In the genomic region with DNA sequence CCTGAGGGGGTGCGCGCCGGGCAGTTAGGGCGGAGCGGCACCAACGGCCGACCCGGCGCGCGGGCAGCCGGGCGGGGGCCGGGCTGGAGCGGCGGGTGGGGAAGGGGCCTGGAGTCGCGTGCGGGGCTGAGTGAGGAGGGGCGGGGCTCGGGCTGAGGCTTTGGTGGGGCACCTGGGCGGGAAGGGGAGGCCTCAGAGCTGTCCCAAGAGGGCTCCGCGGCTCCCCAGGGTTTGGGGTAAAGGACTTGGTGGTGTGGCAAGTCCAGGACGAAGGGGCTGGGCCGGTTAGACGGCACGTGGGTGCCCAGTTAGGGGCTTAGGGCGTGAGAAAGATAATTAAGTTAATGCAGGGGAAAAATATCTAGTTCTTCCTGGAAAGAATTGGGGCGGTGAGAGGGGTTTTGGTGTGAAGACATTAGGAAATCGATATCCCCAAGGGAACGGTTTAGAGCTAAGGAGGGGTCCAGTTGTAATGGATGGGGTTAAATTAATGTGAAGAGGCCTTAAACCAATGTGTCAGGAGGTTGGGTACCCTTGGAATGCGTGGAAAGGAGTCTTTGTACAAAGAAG, we compare ENCODE assay signal across 8 cellular contexts. TPM values are rescaled to one million over a fixed set of nuclear protein-coding genes. Genes with fewer than 3 reads are reported as not detected.
DNase-seq lines count a peak whose midpoint lies in the region; ATAC-seq, FAIRE-seq and TF ChIP-seq lines count a peak whose summit lies in the region.

No MANE protein-coding gene starts in this region.

- no peak for ATAC-seq in GM18858 (IDR thresholded peaks at IDR 0.05; ENCODE audit: unreplicated experiment)

- TF ChIP-seq RAD21 in liver (IDR thresholded peaks at IDR 0.05), result no peak

- 1% methylated on average over 33 of the region's 33 CpGs for WGBS in liver

- H3K4me1 Mint-ChIP-seq in astrocyte (ENCODE audit: low read depth, unreplicated experiment), result peaks cover 25% of the 10 kb centered on the region

- H2AFZ ChIP-seq in Karpas-422 (ENCODE audit: low read length), result no peak overlapping the region
- no peak overlapping the region for H2AFZ ChIP-seq in astrocyte (ENCODE audit: low read depth, low read length)

- H3K27me3 ChIP-seq in AG04450 (ENCODE audit: control insufficient read depth, insufficient read depth, low read length) (no peaks in the 10 kb centered on the region), Karpas-422 (ENCODE audit: low read length) (no peaks in the 10 kb centered on the region), astrocyte (ENCODE audit: insufficient read depth, low read length) (no peaks in the 10 kb centered on the region), liver (ENCODE audit: control insufficient read depth in 4 of 4, insufficient read depth in 4 of 4, low read length in 3 of 4) (no peaks in the 10 kb centered on the region)

- no peak for FAIRE-seq in astrocyte (lab: Jason Lieb, UNC)

- H3K4me1 ChIP-seq in Karpas-422 (ENCODE audit: low read length), result peaks cover 22% of the 10 kb centered on the region
- H3K4me1 ChIP-seq in astrocyte (ENCODE audit: insufficient read depth, low read length), result peaks cover 21% of the 10 kb centered on the region
- peaks cover 6 to 21% (median 14%) of the 10 kb centered on the region in 4 donors for H3K4me1 ChIP-seq in liver (ENCODE audit: control insufficient read depth in 4 of 4, insufficient read depth in 4 of 4, low read length in 3 of 4)

- CTCF ChIA-PET in AG04450 (lab: Charles Lee), result interaction anchor here (0.7 kb wide), 1 partner anchor 57 kb away, joined by 3 read pairs; no protein-coding TSS in a partner anchor

- H3K4me3 Mint-ChIP-seq in astrocyte (ENCODE audit: unreplicated experiment), result peak overlapping the region; percentile 95

- H3K27ac ChIP-seq in AG04450 (ENCODE audit: low read depth, low read length) (peak overlapping the region; percentile 21), Karpas-422 (ENCODE audit: low read length) (peak overlapping the region; percentile 80), astrocyte (ENCODE audit: low read depth, low read length) (peak overlapping the region; percentile 62), liver (ENCODE audit: low read depth in 1 of 2, low read length in 2 of 2) (peak overlapping the region; percentile 43 to 85)

- peaks cover 12% of the 10 kb centered on the region for H3K36me3 Mint-ChIP-seq in astrocyte (ENCODE audit: low read depth, unreplicated experiment)

- in situ Hi-C loops in GM13976 (cut with MboI; ENCODE audit: low sequenced_read_pairs, unreplicated experiment), result no loop called here

- POLR2A ChIA-PET in AG04450 (lab: Yijun Ruan, JAX), result interaction anchor here (0.6 to 1.4 kb wide), 5 partner anchors 16 to 211 kb away, joined by 3 to 5 read pairs (median 3); a partner anchor contains a TSS

- DNase-seq in AG04450 (ENCODE audit: low read depth, low spot score) (no peak), Karpas-422 (peak; percentile 91), astrocyte (ENCODE audit: low read depth) (no peak), GM13976 (ENCODE audit: low spot score) (no peak), D341Med (ENCODE audit: low spot score) (no peak)
- peak; percentile 15 to 16 for DNase-seq in stimulated activated CD8-positive, alpha-beta memory T cell treated with anti-CD3 and anti-CD28 coated beads, Interleukin-4, amount 100 ng/mL, for 4 hours (ENCODE audit: low read depth in 2 of 2, low spot score in 1 of 2)

- H3K4me3 ChIP-seq in AG04450 (ENCODE audit: low read depth, low read length) (peak overlapping the region; percentile 88), Karpas-422 (ENCODE audit: low read length) (peak overlapping the region; percentile 83), astrocyte (ENCODE audit: insufficient read depth, low read depth, low read length) (peak overlapping the region; percentile 88), liver (ENCODE audit: low read depth in 1 of 3, low read length in 3 of 3) (peak overlapping the region; percentile 62 to 91 (median 86))

- H3K27ac Mint-ChIP-seq in astrocyte (ENCODE audit: unreplicated experiment), result peak overlapping the region; percentile 87

- H4K20me1 ChIP-seq in Karpas-422 (ENCODE audit: insufficient read depth, low read depth, low read length) (peaks cover 46% of the 10 kb centered on the region), astrocyte (ENCODE audit: insufficient read depth, low read length) (peaks cover 49% of the 10 kb centered on the region)

- H3K9me2 ChIP-seq in Karpas-422 (replicated peaks; ENCODE audit: insufficient read depth, low read length), result no peaks in the 10 kb centered on the region

- no peak for TF ChIP-seq CTCF in AG04450 (IDR thresholded peaks at IDR 0.05; ENCODE audit: low read depth, low read length)
- no peak for TF ChIP-seq CTCF in astrocyte (IDR thresholded peaks at IDR 0.05; ENCODE audit: insufficient read depth, low read depth, low read length)
- TF ChIP-seq CTCF in liver (IDR thresholded peaks at IDR 0.05; ENCODE audit: low read depth, low read length, missing input control), result no peak
- no peak for TF ChIP-seq CTCF in GM13976 (IDR thresholded peaks at IDR 0.05; ENCODE audit: borderline replicate concordance, control extremely low read depth, extremely low read depth, insufficient read depth, missing control alignments)

- H3K4me2 ChIP-seq in Karpas-422 (ENCODE audit: low read depth, low read length, poor library complexity, severe bottlenecking) (peak overlapping the region; percentile 90), astrocyte (ENCODE audit: low read length) (peak overlapping the region; percentile 97)

- H3K9ac ChIP-seq in Karpas-422 (ENCODE audit: low read length), result peak overlapping the region; percentile 96
- peak overlapping the region; percentile 88 for H3K9ac ChIP-seq in astrocyte (ENCODE audit: low read length)
- H3K9ac ChIP-seq in liver (ENCODE audit: low read depth in 1 of 2, low read length in 2 of 2), result peak overlapping the region; percentile 81 to 95

- H3K36me3 ChIP-seq in Karpas-422 (ENCODE audit: insufficient read depth, low read length) (peaks cover 9% of the 10 kb centered on the region; the same call in 1 of the 2 replicates), astrocyte (ENCODE audit: insufficient read depth, low read length) (peaks cover 17% of the 10 kb centered on the region), liver (ENCODE audit: control insufficient read depth in 4 of 4, insufficient read depth in 3 of 4, low read depth in 1 of 4, low read length in 3 of 4) (peaks cover 5 to 30% (median 25%) of the 10 kb centered on the region in 4 donors)

- H3K9me3 ChIP-seq in AG04450 (ENCODE audit: control insufficient read depth, insufficient read depth, low read length), result no peaks in the 10 kb centered on the region; the same call in 1 of the 2 replicates
- no peaks in the 10 kb centered on the region for H3K9me3 ChIP-seq in Karpas-422 (ENCODE audit: low read length)
- H3K9me3 ChIP-seq in astrocyte (ENCODE audit: insufficient read depth, low read depth, low read length), result no peaks in the 10 kb centered on the region
- no peaks in the 10 kb centered on the region for H3K9me3 ChIP-seq in liver (ENCODE audit: control insufficient read depth in 4 of 4, low read length in 3 of 4)

- peaks cover 3% of the 10 kb centered on the region for H3K9me3 Mint-ChIP-seq in astrocyte (ENCODE audit: unreplicated experiment)

- H3K79me2 ChIP-seq in Karpas-422 (ENCODE audit: low read length) (peaks cover 33% of the 10 kb centered on the region), astrocyte (ENCODE audit: insufficient read depth, low read length) (peaks cover 56% of the 10 kb centered on the region)

- no peaks in the 10 kb centered on the region for H3K27me3 Mint-ChIP-seq in astrocyte (ENCODE audit: low read depth, unreplicated experiment)

TF ChIP-seq in liver, 16 proteins besides CTCF, POLR2A, EP300 and RAD21 (continues in another document):
- TF ChIP-seq YY1 (IDR thresholded peaks at IDR 0.05) (no peak), GABPA (IDR thresholded peaks at IDR 0.05 in 1 of 2, conservative IDR thresholded peaks at IDR 0.05 in 1 of 2) (no peak), HNF4A (conservative IDR thresholded peaks at IDR 0.05) (no peak), NR2F2 (IDR thresholded peaks at IDR 0.05) (no peak), EGR1 (IDR thresholded peaks at IDR 0.05; ENCODE audit: low read depth in 2 of 2) (no peak), JUND (IDR thresholded peaks at IDR 0.05) (no peak), FOXA2 (IDR thresholded peaks at IDR 0.05) (no peak), SP1 (IDR thresholded peaks at IDR 0.05) (no peak), HNF4G (IDR thresholded peaks at IDR 0.05) (no peak), FOXA1 (IDR thresholded peaks at IDR 0.05) (no peak)
- TF ChIP-seq, protein P1, sequence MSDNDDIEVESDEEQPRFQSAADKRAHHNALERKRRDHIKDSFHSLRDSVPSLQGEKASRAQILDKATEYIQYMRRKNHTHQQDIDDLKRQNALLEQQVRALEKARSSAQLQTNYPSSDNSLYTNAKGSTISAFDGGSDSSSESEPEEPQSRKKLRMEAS (IDR thresholded peaks at IDR 0.05), result no peak
- TF ChIP-seq, protein P2, sequence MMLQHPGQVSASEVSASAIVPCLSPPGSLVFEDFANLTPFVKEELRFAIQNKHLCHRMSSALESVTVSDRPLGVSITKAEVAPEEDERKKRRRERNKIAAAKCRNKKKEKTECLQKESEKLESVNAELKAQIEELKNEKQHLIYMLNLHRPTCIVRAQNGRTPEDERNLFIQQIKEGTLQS (IDR thresholded peaks at IDR 0.05), result no peak

RNA-seq across cellular contexts. Expression of a gene that starts 0.5 kb away (rescaled TPM):
- polyA plus RNA-seq in AG04450 (2011; rRNA removed), result 5.5 and 9.0 TPM in 2 replicates
- 16.7 and 26.3 TPM in 2 replicates for polyA minus RNA-seq in AG04450 (2011; rRNA and poly(A)+ RNA removed)
- total RNA-seq in Karpas-422 (2014; rRNA removed; shearing (Covaris generic); ENCODE audit: low replicate concordance), result 15.1 and 23.5 TPM in 2 replicates
- total RNA-seq in astrocyte, result 20.0 and 20.2 TPM in 2 replicates
- 1 to 10 TPM; 7.3 to 7.4 TPM for total RNA-seq in liver
- polyA plus RNA-seq in liver, result 1 to 10 TPM; 3.3 to 5.6 TPM

RNA-seq across cellular contexts. Expression of a gene that starts 6.5 kb away (rescaled TPM):
- polyA plus RNA-seq in AG04450 (2011; rRNA removed) (0.04 and 0.05 TPM in 2 replicates), liver (under 1 TPM in 1 of 2 donors, not detected in 1; 0.09 TPM)
- 0.23 TPM in 1 of 2 replicates, not detected in the other for polyA minus RNA-seq in AG04450 (2011; rRNA and poly(A)+ RNA removed)
- total RNA-seq in Karpas-422 (2014; rRNA removed; shearing (Covaris generic); ENCODE audit: low replicate concordance), result 0.07 and 1.4 TPM in 2 replicates
- total RNA-seq in astrocyte (9.2 and 12.1 TPM in 2 replicates), liver (under 1 TPM; 0.17 to 0.42 TPM)

RNA-seq across cellular contexts. Expression of a gene that starts 55.8 kb away (rescaled TPM):
- polyA plus RNA-seq in AG04450 (2011; rRNA removed) (1.9 and 2.6 TPM in 2 replicates), liver (1 to 10 TPM in 1 of 2 donors, under 1 TPM in 1; 0.86 to 1.1 TPM)
- polyA minus RNA-seq in AG04450 (2011; rRNA and poly(A)+ RNA removed), result 1.2 and 2.6 TPM in 2 replicates
- total RNA-seq in Karpas-422 (2014; rRNA removed; shearing (Covaris generic); ENCODE audit: low replicate concordance), result 61.9 and 69.4 TPM in 2 replicates
- total RNA-seq in astrocyte (7.7 and 8.3 TPM in 2 replicates), liver (1 to 10 TPM in 1 of 2 donors, under 1 TPM in 1; 0.75 to 1.2 TPM)

Comparison
In these comparisons a context has a peak if more than half of its experiments do, and no peak if none do; other contexts are left out.
1. DNase-seq: peak in Karpas-422 (single experiment) and stimulated activated CD8-positive, alpha-beta memory T cell treated with anti-CD3 and anti-CD28 coated beads, Interleukin-4, amount 100 ng/mL, for 4 hours (2 of 2); none in AG04450 (single experiment), astrocyte (single experiment), GM13976 (single experiment) and D341Med (single experiment).
2. H3K27ac ChIP-seq: peak in every context shown above with its lines; median percentile 80 in Karpas-422; 64 in liver; 62 in astrocyte; 21 in AG04450.
3. Peak in every context shown above with its lines, with median percentiles within 50 percentile points of each other: H3K4me3 ChIP-seq and H3K9ac ChIP-seq.